8 cellular contexts compared by ENCODE assay signal in genomic region chr5:138438724-138439536, GRCh38. TPM values are rescaled to one million over a fixed set of nuclear protein-coding genes. Genes with fewer than 3 reads are reported as not detected.
DNase-seq lines count a peak whose midpoint lies in the region; ATAC-seq and TF ChIP-seq lines count a peak whose summit lies in the region.

Gene REEP2, plus strand, starts transcription at chr5:138439057. Its CDS starts 152 bp downstream, at chr5:138439209.

- H3K4me3 ChIP-seq in AG09309 (ENCODE audit: control insufficient read depth, low read depth, low read length) (peak within 1 kb of the TSS; percentile 60), HUES48 (ENCODE audit: low read depth, low read length) (peak within 1 kb of the TSS; percentile 91), SK-N-SH (ENCODE audit: low read depth in 2 of 2, low read length in 1 of 2) (peak within 1 kb of the TSS; percentile 65 to 84), adipocyte (ENCODE audit: low read length) (peak within 1 kb of the TSS; percentile 72), left ventricle myocardium inferior (peak within 1 kb of the TSS; percentile 69)

- H3K36me3 ChIP-seq in HUES48 (ENCODE audit: control insufficient read depth, insufficient read depth, low read length) (peaks cover 26% of the 10 kb centered on the region), SK-N-SH (replicated peaks in 1 of 2; ENCODE audit: control insufficient read depth in 1 of 2, insufficient read depth in 2 of 2, low read length in 1 of 2) (peaks cover 23 to 24% of the 10 kb centered on the region in 2 experiments), adipocyte (ENCODE audit: control insufficient read depth, insufficient read depth, low read length, severe bottlenecking) (peaks cover 20% of the 10 kb centered on the region), left ventricle myocardium inferior (peaks cover 27% of the 10 kb centered on the region)

- no peaks in the 10 kb centered on the region; the same call in 1 of the 2 replicates for H3K79me2 ChIP-seq in SK-N-SH (ENCODE audit: insufficient read depth)

- WGBS in SK-N-SH (ENCODE audit: low lambda C conversion rate): 6% methylated on average over 19 of the region's 68 CpGs

- H3K9ac ChIP-seq in HUES48 (ENCODE audit: low read depth, low read length) (peak within 1 kb of the TSS; percentile 45; the same call in 1 of the 2 replicates), SK-N-SH (peak within 1 kb of the TSS; percentile 77), adipocyte (ENCODE audit: low read length) (peak within 1 kb of the TSS; percentile 63)

- ATAC-seq in GM19351 (IDR thresholded peaks at IDR 0.05; ENCODE audit: unreplicated experiment) (peak; percentile 83), GM18870 (IDR thresholded peaks at IDR 0.05; ENCODE audit: unreplicated experiment) (no peak)

- CTCF ChIA-PET in SK-N-SH (lab: Yijun Ruan, JAX): interaction anchor here (0.8 to 4.4 kb wide), 11 partner anchors 9 to 259 kb away, joined by 3 to 36 read pairs (median 5); partner anchors contain the start of gene KDM3B

- no peak for TF ChIP-seq RAD21 in SK-N-SH (IDR thresholded peaks at IDR 0.05; ENCODE audit: low read length)

- H2AFZ ChIP-seq in SK-N-SH (ENCODE audit: low read depth): peak within 1 kb of the TSS; percentile 91

- intact Hi-C loops in left ventricle myocardium inferior (cut with micrococcal nuclease): no loop called here

- no peak for TF ChIP-seq CTCF in AG09309 (IDR thresholded peaks at IDR 0.05; ENCODE audit: control insufficient read depth, insufficient read depth, low read depth, low read length, missing control alignments)
- no peak for TF ChIP-seq CTCF in SK-N-SH (IDR thresholded peaks at IDR 0.05)
- no peak for TF ChIP-seq CTCF in left ventricle myocardium inferior (IDR thresholded peaks at IDR 0.05; ENCODE audit: borderline replicate concordance)

- DNase-seq in AG09309 (ENCODE audit: low read depth) (no peak), SK-N-SH (peak; percentile 94), adipocyte (ENCODE audit: low read depth) (peak; percentile 78), left ventricle myocardium inferior (peak; percentile 37), renal cortical epithelial cell (ENCODE audit: low read depth) (peak; percentile 13)

- peaks cover 23% of the 10 kb centered on the region for H3F3A ChIP-seq in SK-N-SH (replicated peaks; ENCODE audit: insufficient read depth)

- POLR2A ChIA-PET in SK-N-SH (lab: Yijun Ruan, JAX): interaction anchor here (0.8 to 1.3 kb wide), 5 partner anchors 9 to 104 kb away, joined by 3 to 5 read pairs (median 4); partner anchors contain the start of gene ETF1

- H3K4me1 ChIP-seq in HUES48 (ENCODE audit: control insufficient read depth, insufficient read depth, low read length): peaks cover 18% of the 10 kb centered on the region
- H3K4me1 ChIP-seq in SK-N-SH (ENCODE audit: control insufficient read depth in 1 of 2, insufficient read depth in 2 of 2, low read depth in 1 of 2, low read length in 1 of 2): peaks cover 0 to 21% of the 10 kb centered on the region in 2 experiments; a peak in 1 of 4 replicates
- H3K4me1 ChIP-seq in adipocyte (ENCODE audit: control insufficient read depth, insufficient read depth, low read length): peaks cover 29% of the 10 kb centered on the region
- peaks cover 46% of the 10 kb centered on the region for H3K4me1 ChIP-seq in left ventricle myocardium inferior

- H3K9me2 ChIP-seq in SK-N-SH: no peaks in the 10 kb centered on the region

- H3K4me2 ChIP-seq in SK-N-SH: peak within 1 kb of the TSS; percentile 98

- H3K27ac ChIP-seq in HUES48 (ENCODE audit: low read depth, low read length) (peak within 1 kb of the TSS; percentile 68), SK-N-SH (ENCODE audit: low read depth in 2 of 2, low read length in 1 of 2) (peak within 1 kb of the TSS; percentile 18 to 84; a peak in 3 of 4 replicates), left ventricle myocardium inferior (replicated peaks) (peak within 1 kb of the TSS; percentile 63)

- 0 out of 2 replicates have a peak, but pooled peaks cover 3% of the 10 kb centered on the region for H3K27me3 ChIP-seq in HUES48 (ENCODE audit: control insufficient read depth, insufficient read depth, low read length)
- no peaks in the 10 kb centered on the region for H3K27me3 ChIP-seq in SK-N-SH (ENCODE audit: insufficient read depth)
- peaks cover 3% of the 10 kb centered on the region for H3K27me3 ChIP-seq in adipocyte (replicated peaks; ENCODE audit: control insufficient read depth, insufficient read depth, low read length)
- no peaks in the 10 kb centered on the region for H3K27me3 ChIP-seq in left ventricle myocardium inferior (ENCODE audit: low read depth)

- TF ChIP-seq EP300 in SK-N-SH (IDR thresholded peaks at IDR 0.05; ENCODE audit: borderline replicate concordance in 1 of 2, low read depth in 1 of 2, low read length in 1 of 2): no peak

- H3K9me3 ChIP-seq in HUES48 (ENCODE audit: control insufficient read depth, insufficient read depth, low read length) (no peaks in the 10 kb centered on the region), SK-N-SH (no peaks in the 10 kb centered on the region), adipocyte (ENCODE audit: control insufficient read depth, low read length) (no peaks in the 10 kb centered on the region), left ventricle myocardium inferior (replicated peaks) (no peaks in the 10 kb centered on the region)

- H4K20me1 ChIP-seq in SK-N-SH (ENCODE audit: insufficient read depth): no peaks in the 10 kb centered on the region

TF ChIP-seq in SK-N-SH, 30 proteins besides CTCF, POLR2A, EP300 and RAD21:
- TF ChIP-seq NRF1 (IDR thresholded peaks at IDR 0.05; ENCODE audit: low read depth, low read length) (peak; percentile 54), POLR2AphosphoS5 (IDR thresholded peaks at IDR 0.05; ENCODE audit: low read depth, low read length) (no peak), MXI1 (IDR thresholded peaks at IDR 0.05; ENCODE audit: low read depth, low read length) (peak; percentile 62; the same call in 1 of the 2 replicates), REST (IDR thresholded peaks at IDR 0.05; ENCODE audit: low read depth, low read length) (no peak)

RNA-seq across cellular contexts. Expression of gene REEP2, which starts in this region (rescaled TPM):
- polyA plus RNA-seq in SK-N-SH (2012; rRNA removed): 25.4 and 31.2 TPM in 2 replicates
- 22.8 and 24.0 TPM in 2 replicates for polyA plus RNA-seq in SK-N-SH (2012; cell fraction: cytosol; rRNA removed)
- 63.3 and 71.6 TPM in 2 replicates for polyA plus RNA-seq in SK-N-SH (2012; cell fraction: nucleus; rRNA removed)
- total RNA-seq in left ventricle myocardium inferior (6.6 TPM), renal cortical epithelial cell (2.1 and 7.6 TPM in 2 replicates)
